In genomic region chr21:46142581-46143473, GRCh38 we compare ENCODE assay signal across 13 cellular contexts. TPM values are rescaled to one million over a fixed set of nuclear protein-coding genes. Genes with fewer than 3 reads are reported as not detected.
DNase-seq lines count a peak whose midpoint lies in the region; ATAC-seq lines count a peak whose summit lies in the region.
"Had no signal": no experiment of that assay in that cellular context is flagged by ENCODE, and none has a peak within 500 bp of the region (broad histone marks: within the 10 kb centered on the region; RNA-seq: fewer than 3 reads in every experiment).

No MANE protein-coding gene starts in this region.

- WGBS in iPS DF 6.9 (ENCODE audit: insufficient coverage, insufficient read length): no CpG with 5 or more reads among the region's 21 CpGs

- no peak overlapping the region for H3K27ac ChIP-seq in iPS DF 6.9 (ENCODE audit: low read length)

- CTCF ChIA-PET in activated CD8-positive, alpha-beta memory T cell treated with anti-CD3 and anti-CD28 coated beads, Interleukin-2, amount 10 ng/mL, durations not matched to agents 7 days and 5 days (lab: Charles Lee): interaction anchor here (0.6 to 2.2 kb wide), 32 partner anchors 10 to 493 kb away, joined by 3 to 19 read pairs (median 4); partner anchors contain the start of genes COL6A1, LSS, MCM3AP and YBEY

- DNase-seq in activated CD8-positive, alpha-beta memory T cell treated with anti-CD3 and anti-CD28 coated beads, Interleukin-2, amount 10 ng/mL, durations not matched to agents 7 days and 5 days: peak; percentile 52
- no peak for DNase-seq in activated CD8-positive, alpha-beta memory T cell treated with anti-CD3 and anti-CD28 coated beads, Interleukin-2, amount 50 U/mL, for 48 hours
- DNase-seq in T1000 (lab: John Stamatoyannopoulos, UW) (peak; percentile 74), iPS DF 6.9 (ENCODE audit: low read depth, low spot score) (no peak), mesenteric fat pad (ENCODE audit: low spot score) (no peak), ureter (ENCODE audit: low spot score) (no peak)
- peak; percentile 43 for DNase-seq in stimulated activated naive CD8-positive, alpha-beta T cell treated with anti-CD3 and anti-CD28 coated beads, Interleukin-15, Interleukin-2, amounts not matched to agents 100 U/mL and 50 U/mL, for 24 hours
- DNase-seq: esophagus squamous epithelium had no signal

- H3K4me3 ChIP-seq in iPS DF 6.9 (ENCODE audit: low read length): peak overlapping the region; percentile 8; the same call in 1 of the 2 replicates

- H3K9me3 Mint-ChIP-seq in activated CD8-positive, alpha-beta memory T cell treated with anti-CD3 and anti-CD28 coated beads, Interleukin-2, amount 10 ng/mL, durations not matched to agents 7 days and 5 days (ENCODE audit: low read depth): no peaks in the 10 kb centered on the region
- H3K9me3 Mint-ChIP-seq: dendritic cell treated with granulocyte-macrophage colony-stimulating factor and Interleukin-4, amounts not matched to agents 40 ng/mL and 50 ng/mL, for 4 days; T-helper 1 cell treated with Interleukin-12 subunit alpha and Interleukin-12 subunit beta and Interleukin-4 antibody, amounts not matched to agents 30 μg/mL and 1 μg/mL, for 36 hours had no signal

- H3K36me3 Mint-ChIP-seq in activated CD8-positive, alpha-beta memory T cell treated with anti-CD3 and anti-CD28 coated beads, Interleukin-2, amount 10 ng/mL, durations not matched to agents 7 days and 5 days: no peaks in the 10 kb centered on the region

- H3K27me3 ChIP-seq in iPS DF 6.9 (ENCODE audit: control insufficient read depth, insufficient read depth, low read length): no peaks in the 10 kb centered on the region; the same call in 1 of the 2 replicates
- H3K27me3 ChIP-seq: adrenal gland had no signal

- ATAC-seq in activated CD8-positive, alpha-beta memory T cell treated with anti-CD3 and anti-CD28 coated beads, Interleukin-2, amount 10 ng/mL, durations not matched to agents 7 days and 5 days: no peak
- no peak for ATAC-seq in stimulated activated naive CD8-positive, alpha-beta T cell treated with anti-CD3 and anti-CD28 coated beads, Interleukin-15, Interleukin-2, amounts not matched to agents 100 U/mL and 50 U/mL, for 24 hours
- no peak for ATAC-seq in HG02885 (IDR thresholded peaks at IDR 0.05; ENCODE audit: poor library complexity, unreplicated experiment)

- no peak overlapping the region for H3K4me3 Mint-ChIP-seq in activated CD8-positive, alpha-beta memory T cell treated with anti-CD3 and anti-CD28 coated beads, Interleukin-2, amount 10 ng/mL, durations not matched to agents 7 days and 5 days

- H3K27me3 Mint-ChIP-seq in activated CD8-positive, alpha-beta memory T cell treated with anti-CD3 and anti-CD28 coated beads, Interleukin-2, amount 10 ng/mL, durations not matched to agents 7 days and 5 days: no peaks in the 10 kb centered on the region

- no peak overlapping the region for H3K27ac Mint-ChIP-seq in activated CD8-positive, alpha-beta memory T cell treated with anti-CD3 and anti-CD28 coated beads, Interleukin-2, amount 10 ng/mL, durations not matched to agents 7 days and 5 days

- H3K9me3 ChIP-seq in iPS DF 6.9 (ENCODE audit: control insufficient read depth, insufficient read depth, low read length): no peaks in the 10 kb centered on the region
- H3K9me3 ChIP-seq: adrenal gland, esophagus squamous epithelium, lower lobe of right lung had no signal

- H3K4me1 ChIP-seq in iPS DF 6.9 (ENCODE audit: control insufficient read depth, insufficient read depth, low read length): peaks cover 2% of the 10 kb centered on the region; the same call in 1 of the 2 replicates

- H3K36me3 ChIP-seq in iPS DF 6.9 (ENCODE audit: control insufficient read depth, insufficient read depth, low read length): no peaks in the 10 kb centered on the region; the same call in 1 of the 2 replicates
- H3K36me3 ChIP-seq: adrenal gland, esophagus squamous epithelium, lower lobe of right lung had no signal

- peaks cover 11% of the 10 kb centered on the region for H3K4me1 Mint-ChIP-seq in activated CD8-positive, alpha-beta memory T cell treated with anti-CD3 and anti-CD28 coated beads, Interleukin-2, amount 10 ng/mL, durations not matched to agents 7 days and 5 days

RNA-seq across cellular contexts. Expression of gene FTCD, which starts 12.6 kb away (rescaled TPM):
- not detected for total RNA-seq in activated CD8-positive, alpha-beta memory T cell treated with anti-CD3 and anti-CD28 coated beads, Interleukin-2, amount 10 ng/mL, durations not matched to agents 7 days and 5 days
- 0.32 TPM for total RNA-seq in mesenteric fat pad
- total RNA-seq in ureter: 0.91 TPM
- total RNA-seq: esophagus squamous epithelium had no signal

RNA-seq across cellular contexts. Expression of gene SPATC1L, which starts 41.4 kb away (rescaled TPM):
- 1 to 10 TPM; 4.2 to 4.8 TPM for total RNA-seq in activated CD8-positive, alpha-beta memory T cell treated with anti-CD3 and anti-CD28 coated beads, Interleukin-2, amount 10 ng/mL, durations not matched to agents 7 days and 5 days
- 5.9 TPM for total RNA-seq in mesenteric fat pad
- total RNA-seq in ureter: 12.3 TPM

RNA-seq across cellular contexts. Expression of gene COL6A2, which starts 44.9 kb away (rescaled TPM):
- 10 to 100 TPM in 1 of 2 experiments, 1 to 10 TPM in 1; 5.0 to 17.9 TPM for total RNA-seq in activated CD8-positive, alpha-beta memory T cell treated with anti-CD3 and anti-CD28 coated beads, Interleukin-2, amount 10 ng/mL, durations not matched to agents 7 days and 5 days
- 735 TPM for total RNA-seq in mesenteric fat pad
- 357 TPM for total RNA-seq in ureter

Comparison
In these comparisons a context has a peak if more than half of its experiments do, and no peak if none do; other contexts are left out.
1. DNase-seq: peak in activated CD8-positive, alpha-beta memory T cell treated with anti-CD3 and anti-CD28 coated beads, Interleukin-2, amount 10 ng/mL, durations not matched to agents 7 days and 5 days (single experiment), T1000 (single experiment) and stimulated activated naive CD8-positive, alpha-beta T cell treated with anti-CD3 and anti-CD28 coated beads, Interleukin-15, Interleukin-2, amounts not matched to agents 100 U/mL and 50 U/mL, for 24 hours (single experiment); none in activated CD8-positive, alpha-beta memory T cell treated with anti-CD3 and anti-CD28 coated beads, Interleukin-2, amount 50 U/mL, for 48 hours (single experiment), iPS DF 6.9 (single experiment), mesenteric fat pad (single experiment) and ureter (single experiment).
2. RNA of gene COL6A2, which starts 44.9 kb away (total RNA-seq): 735 TPM in mesenteric fat pad (single experiment) and 357 TPM in ureter (single experiment); 5.0 to 17.9 TPM in activated CD8-positive, alpha-beta memory T cell treated with anti-CD3 and anti-CD28 coated beads, Interleukin-2, amount 10 ng/mL, durations not matched to agents 7 days and 5 days; every median in the first group is over 10 times any median in the second.